Comparison of ENCODE assay signal across 8 cellular contexts in the genomic region with DNA sequence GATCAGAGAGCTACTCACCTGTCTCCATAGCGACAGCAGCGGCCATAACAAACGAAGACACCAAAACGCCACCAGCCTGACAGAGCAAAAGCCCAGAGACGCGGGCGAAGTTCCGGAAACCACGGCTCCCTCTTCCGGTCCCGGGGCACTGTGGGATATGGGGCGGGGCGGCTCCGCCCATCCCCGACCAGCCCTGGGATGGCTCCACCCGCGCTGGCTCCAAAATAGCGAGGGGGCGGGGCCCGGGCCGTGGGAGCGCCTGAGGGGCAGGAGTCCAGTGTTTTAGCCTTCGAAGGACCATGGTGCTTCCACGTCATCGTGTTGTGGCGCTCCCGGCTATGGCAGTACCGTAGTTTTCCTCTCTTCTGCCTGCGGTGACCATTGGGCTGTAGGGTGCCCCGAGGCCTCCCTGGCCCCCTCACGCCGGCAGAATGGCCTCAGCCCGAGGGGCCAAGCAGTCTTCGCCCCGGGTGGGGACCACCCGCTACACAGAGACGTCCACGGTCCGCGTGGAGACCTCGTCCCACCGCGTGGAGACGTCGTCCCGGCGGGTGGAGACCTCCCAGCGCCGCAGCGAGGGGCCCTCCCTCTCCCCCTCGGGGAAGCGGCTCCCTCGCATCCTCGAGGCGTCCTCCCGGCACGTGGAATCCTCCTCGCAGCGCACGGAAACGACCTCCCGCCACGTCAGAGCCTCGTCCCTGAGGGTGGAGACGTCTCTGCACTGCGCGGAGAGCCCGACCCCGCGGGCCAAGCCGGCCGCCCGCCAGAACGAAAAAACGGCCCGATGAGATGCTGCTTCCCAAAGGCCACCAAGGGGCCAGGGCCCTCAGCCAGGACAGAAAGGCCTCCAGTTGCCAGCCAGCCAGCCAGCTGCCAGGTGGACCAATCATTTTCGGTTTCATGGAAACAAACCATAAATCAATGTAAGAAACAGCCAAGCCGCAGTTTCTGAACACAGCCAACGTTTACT. TPM values are rescaled to one million over a fixed set of nuclear protein-coding genes. Genes with fewer than 3 reads are reported as not detected.
DNase-seq lines count a peak whose midpoint lies in the region; ATAC-seq lines count a peak whose summit lies in the region.

A gene (plus strand): TSS at position 280 of the 970 bp plus-strand sequence. CDS start 152 bp downstream, at position 432.
A gene (minus strand): TSS at position 123 of the 970 bp plus-strand sequence. CDS start 77 bp downstream, at position 46.

- intact Hi-C loops in CD4-positive, alpha-beta memory T cell (cut with micrococcal nuclease): loop anchor here (1.0 to 10.0 kb wide), 3 partner anchors 11 to 1165 kb away; a partner anchor contains a TSS

- H3K27me3 ChIP-seq in CD4-positive, alpha-beta memory T cell (ENCODE audit: insufficient read depth, low read length): no peaks in the 10 kb centered on the region

- ATAC-seq in GM19467 (IDR thresholded peaks at IDR 0.05; ENCODE audit: unreplicated experiment): peak; percentile 83

- peak; percentile 93 to 96 (median 95) for DNase-seq in CD4-positive, alpha-beta memory T cell
- DNase-seq in HS-5 (ENCODE audit: low read depth): peak; percentile 78
- DNase-seq in NK-92 (lab: John Stamatoyannopoulos, UW; ENCODE audit: unreplicated experiment): peak; percentile 37
- peak; percentile 97 for DNase-seq in activated CD8-positive, alpha-beta memory T cell treated with anti-CD3 and anti-CD28 coated beads for 24 hours
- peak; percentile 88 for DNase-seq in effector CD8-positive, alpha-beta T cell (lab: John Stamatoyannopoulos, UW)
- DNase-seq in lung microvascular endothelial cell (ENCODE audit: low read depth in 2 of 2): peak; percentile 89 to 91
- DNase-seq in stimulated activated CD4-positive, alpha-beta T cell treated with anti-CD3 and anti-CD28 coated beads, TNF-alpha, amount 100 ng/mL, for 4 hours (ENCODE audit: low read depth in 3 of 3): peak; percentile 87 to 90 (median 89)

- H3K4me3 ChIP-seq in CD4-positive, alpha-beta memory T cell (ENCODE audit: low read length in 2 of 2): peak within 1 kb of the TSS; percentile 80 to 83

- H3K4me3 Mint-ChIP-seq in CD4-positive, alpha-beta memory T cell: peak within 1 kb of the TSS; percentile 96 to 100 (median 99)

- H3K4me1 Mint-ChIP-seq in CD4-positive, alpha-beta memory T cell: peaks cover 36 to 81% (median 61%) of the 10 kb centered on the region in 4 donors

- no peaks in the 10 kb centered on the region for H3K27me3 Mint-ChIP-seq in CD4-positive, alpha-beta memory T cell

- peaks cover 50% of the 10 kb centered on the region for H3K4me1 ChIP-seq in CD4-positive, alpha-beta memory T cell (ENCODE audit: insufficient read depth, low read length)

- POLR2A ChIA-PET in CD4-positive, alpha-beta memory T cell (lab: Charles Lee; ENCODE audit: partially characterized antibody): interaction anchor here (3.4 kb wide), 1 partner anchor 11 kb away, joined by 78 read pairs; a partner anchor contains a TSS

- H3K9me3 Mint-ChIP-seq in CD4-positive, alpha-beta memory T cell: peaks cover 0 to 2% (median 0%) of the 10 kb centered on the region in 8 donors

- no peaks in the 10 kb centered on the region for H3K9me3 ChIP-seq in CD4-positive, alpha-beta memory T cell (ENCODE audit: control insufficient read depth in 1 of 2, low read length in 2 of 2)

- CTCF ChIA-PET in CD4-positive, alpha-beta memory T cell (lab: Charles Lee; ENCODE audit: partially characterized antibody): interaction anchor here (1.1 to 1.4 kb wide), 2 partner anchors 10 to 105 kb away, joined by 6 to 9 read pairs; no protein-coding TSS in a partner anchor

- H3K36me3 Mint-ChIP-seq in CD4-positive, alpha-beta memory T cell: peaks cover 12 to 40% of the 10 kb centered on the region in 2 donors

- peak within 1 kb of the TSS; percentile 99 to 100 (median 100) for H3K27ac Mint-ChIP-seq in CD4-positive, alpha-beta memory T cell

- H3K36me3 ChIP-seq in CD4-positive, alpha-beta memory T cell (ENCODE audit: insufficient read depth, low read length): peaks cover 11% of the 10 kb centered on the region

- peak within 1 kb of the TSS; percentile 99 for H3K27ac ChIP-seq in CD4-positive, alpha-beta memory T cell (ENCODE audit: low read depth, low read length)

RNA-seq across cellular contexts. Expression of the first gene that starts in this region (rescaled TPM):
- total RNA-seq in CD4-positive, alpha-beta memory T cell: 1 to 10 TPM; 4.0 to 4.3 TPM
- 1 to 10 TPM; 4.3 to 4.7 TPM for polyA plus RNA-seq in CD4-positive, alpha-beta memory T cell
- total RNA-seq in lung microvascular endothelial cell: 0.22 and 0.40 TPM in 2 replicates

RNA-seq across cellular contexts. Expression of the second gene that starts in this region (rescaled TPM):
- total RNA-seq in CD4-positive, alpha-beta memory T cell: 10 to 100 TPM; 30.8 to 35.8 TPM
- polyA plus RNA-seq in CD4-positive, alpha-beta memory T cell: 10 to 100 TPM; 25.6 to 44.7 TPM
- total RNA-seq in lung microvascular endothelial cell: 5.7 and 6.7 TPM in 2 replicates

Comparison
In these comparisons a context has a peak if more than half of its experiments do, and no peak if none do; other contexts are left out.
1. Peak in every context shown above with its lines: DNase-seq, ATAC-seq, H3K4me3 ChIP-seq and H3K27ac ChIP-seq.
2. DNase-seq: peak in every context shown above with its lines; median percentile 97 in activated CD8-positive, alpha-beta memory T cell treated with anti-CD3 and anti-CD28 coated beads for 24 hours; 95 in CD4-positive, alpha-beta memory T cell; 90 in lung microvascular endothelial cell; 89 in stimulated activated CD4-positive, alpha-beta T cell treated with anti-CD3 and anti-CD28 coated beads, TNF-alpha, amount 100 ng/mL, for 4 hours; 88 in effector CD8-positive, alpha-beta T cell; 78 in HS-5; 37 in NK-92.